10 cellular contexts compared by ENCODE assay signal in genomic region chr20:63953764-63954429, GRCh38. TPM values are rescaled to one million over a fixed set of nuclear protein-coding genes. Genes with fewer than 3 reads are reported as not detected.
DNase-seq lines count a peak whose midpoint lies in the region; ATAC-seq, FAIRE-seq and TF ChIP-seq lines count a peak whose summit lies in the region.
"Had no signal": no experiment of that assay in that cellular context is flagged by ENCODE, and none has a peak within 500 bp of the region (broad histone marks: within the 10 kb centered on the region; RNA-seq: fewer than 3 reads in every experiment).

No MANE protein-coding gene starts in this region.

- H3K4me3 ChIP-seq in SU-DHL-6 (ENCODE audit: insufficient read depth, low read length, poor library complexity, severe bottlenecking) (no peak overlapping the region), esophagus muscularis mucosa (peak overlapping the region in 2 of 4 donors; percentile 93 to 95), gastrocnemius medialis (no peak overlapping the region)

- H3K27ac ChIP-seq in SU-DHL-6 (ENCODE audit: low read depth, low read length) (no peak overlapping the region), esophagus muscularis mucosa (replicated peaks in 1 of 4) (peak overlapping the region; percentile 86 to 94 (median 92)), gastrocnemius medialis (peak overlapping the region; percentile 92 to 98 (median 96))
- H3K27ac ChIP-seq: suprapubic skin had no signal

- H3K4me3 Mint-ChIP-seq in activated CD4-positive, alpha-beta T cell treated with anti-CD3 and anti-CD28 coated beads, Interleukin-2, amount 10 ng/mL, durations not matched to agents 24 days and 14 days: peak overlapping the region; percentile 85

- H3K36me3 Mint-ChIP-seq in activated CD4-positive, alpha-beta T cell treated with anti-CD3 and anti-CD28 coated beads, Interleukin-2, amount 10 ng/mL, durations not matched to agents 24 days and 14 days (ENCODE audit: low read depth): peaks cover 5% of the 10 kb centered on the region

- no peak for FAIRE-seq in GM19239 (lab: Jason Lieb, UNC)
- FAIRE-seq: TTC549 had no signal

- H3K9me3 ChIP-seq in SU-DHL-6 (ENCODE audit: insufficient read depth, low read length) (no peaks in the 10 kb centered on the region), esophagus muscularis mucosa (no peaks in the 10 kb centered on the region), gastrocnemius medialis (no peaks in the 10 kb centered on the region)
- H3K9me3 ChIP-seq: suprapubic skin had no signal

- TF ChIP-seq CTCF in SU-DHL-6 (IDR thresholded peaks at IDR 0.05; ENCODE audit: insufficient read depth, low read length, poor library complexity, severe bottlenecking) (no peak), esophagus muscularis mucosa (IDR thresholded peaks at IDR 0.05) (no peak), gastrocnemius medialis (IDR thresholded peaks at IDR 0.05 in 4 of 5, conservative IDR thresholded peaks at IDR 0.05 in 1 of 5) (no peak)

- no peak for TF ChIP-seq EP300 in esophagus muscularis mucosa (IDR thresholded peaks at IDR 0.05)

- H3K9me2 ChIP-seq in SU-DHL-6 (replicated peaks; ENCODE audit: insufficient read depth, low read length): no peaks in the 10 kb centered on the region

- TF ChIP-seq POLR2A in esophagus muscularis mucosa (IDR thresholded peaks at IDR 0.05; ENCODE audit: low read depth): no peak
- TF ChIP-seq POLR2A in gastrocnemius medialis (IDR thresholded peaks at IDR 0.05): no peak

- DNase-seq in activated CD4-positive, alpha-beta T cell treated with anti-CD3 and anti-CD28 coated beads, Interleukin-2, amount 10 ng/mL, durations not matched to agents 24 days and 14 days: no peak
- DNase-seq in activated CD4-positive, alpha-beta T cell treated with anti-CD3 and anti-CD28 coated beads for 1 hour: no peak
- no peak for DNase-seq in esophagus muscularis mucosa (ENCODE audit: extremely low spot score)
- DNase-seq in gastrocnemius medialis: no peak
- DNase-seq in stimulated activated naive CD4-positive, alpha-beta T cell (lab: John Stamatoyannopoulos, UW): no peak
- DNase-seq in GM19240 (ENCODE audit: insufficient read length, low spot score): no peak
- no peak for DNase-seq in GM19239 (ENCODE audit: insufficient read length, low spot score)

- no peak for ATAC-seq in gastrocnemius medialis

- H3K36me3 ChIP-seq in SU-DHL-6 (ENCODE audit: low read length) (no peaks in the 10 kb centered on the region), esophagus muscularis mucosa (peaks cover 0 to 11% (median 6%) of the 10 kb centered on the region in 4 donors), gastrocnemius medialis (no peaks in the 10 kb centered on the region)

- no peaks in the 10 kb centered on the region for H3K27me3 Mint-ChIP-seq in activated CD4-positive, alpha-beta T cell treated with anti-CD3 and anti-CD28 coated beads, Interleukin-2, amount 10 ng/mL, durations not matched to agents 24 days and 14 days

- H3K27ac Mint-ChIP-seq in activated CD4-positive, alpha-beta T cell treated with anti-CD3 and anti-CD28 coated beads, Interleukin-2, amount 10 ng/mL, durations not matched to agents 24 days and 14 days: peak overlapping the region; percentile 60

- H2AFZ ChIP-seq in SU-DHL-6 (ENCODE audit: low read depth, low read length, severe bottlenecking): no peak overlapping the region

- H4K20me1 ChIP-seq in SU-DHL-6 (ENCODE audit: low read depth, low read length): no peaks in the 10 kb centered on the region

- H3K9ac ChIP-seq in SU-DHL-6 (ENCODE audit: low read length): no peak overlapping the region

- intact Hi-C loops in activated CD4-positive, alpha-beta T cell treated with anti-CD3 and anti-CD28 coated beads, Interleukin-2, amount 10 ng/mL, durations not matched to agents 24 days and 14 days (cut with micrococcal nuclease): no loop called here
- intact Hi-C loops in esophagus muscularis mucosa (cut with DNase I): no loop called here
- intact Hi-C loops in gastrocnemius medialis (cut with DNase I; ENCODE audit: low total_unique reads): no loop called here

- H3K79me2 ChIP-seq in SU-DHL-6 (ENCODE audit: insufficient read depth, low read length): peaks cover 39% of the 10 kb centered on the region

- peaks cover 35% of the 10 kb centered on the region for H3K4me1 Mint-ChIP-seq in activated CD4-positive, alpha-beta T cell treated with anti-CD3 and anti-CD28 coated beads, Interleukin-2, amount 10 ng/mL, durations not matched to agents 24 days and 14 days

- in situ Hi-C loops in gastrocnemius medialis (cut with MboI; ENCODE audit: low sequenced_read_pairs in 4 of 4): no loop called here

- WGBS in esophagus muscularis mucosa: 53% methylated on average over 12 of the region's 13 CpGs

- no peaks in the 10 kb centered on the region for H3K27me3 ChIP-seq in SU-DHL-6 (ENCODE audit: low read length)
- no peaks in the 10 kb centered on the region for H3K27me3 ChIP-seq in esophagus muscularis mucosa
- no peaks in the 10 kb centered on the region for H3K27me3 ChIP-seq in gastrocnemius medialis
- H3K27me3 ChIP-seq: suprapubic skin had no signal

- H3F3A ChIP-seq in SU-DHL-6 (ENCODE audit: insufficient read depth): peaks cover 17% of the 10 kb centered on the region

- peak overlapping the region; percentile 78 for H3K4me2 ChIP-seq in SU-DHL-6 (ENCODE audit: low read depth, low read length, poor library complexity, severe bottlenecking)

- H3K4me1 ChIP-seq in esophagus muscularis mucosa (peaks cover 79 to 85% (median 84%) of the 10 kb centered on the region in 4 donors), gastrocnemius medialis (peaks cover 56 to 80% of the 10 kb centered on the region in 2 donors)

- H3K9me3 Mint-ChIP-seq in activated CD4-positive, alpha-beta T cell treated with anti-CD3 and anti-CD28 coated beads, Interleukin-2, amount 10 ng/mL, durations not matched to agents 24 days and 14 days: no peaks in the 10 kb centered on the region

RNA-seq across cellular contexts. Expression of gene UCKL1, which starts 2.3 kb away (rescaled TPM):
- 48.1 and 49.5 TPM in 2 replicates for total RNA-seq in activated CD4-positive, alpha-beta T cell treated with anti-CD3 and anti-CD28 coated beads, Interleukin-2, amount 10 ng/mL, durations not matched to agents 24 days and 14 days
- 10 to 100 TPM; 16.6 to 31.0 (median 24.1) TPM for total RNA-seq in esophagus muscularis mucosa
- total RNA-seq in gastrocnemius medialis: 10 to 100 TPM; 22.0 to 46.4 (median 27.1) TPM

RNA-seq across cellular contexts. Expression of gene ZNF512B, which starts 15.8 kb away (rescaled TPM):
- total RNA-seq in activated CD4-positive, alpha-beta T cell treated with anti-CD3 and anti-CD28 coated beads, Interleukin-2, amount 10 ng/mL, durations not matched to agents 24 days and 14 days: 26.0 and 26.9 TPM in 2 replicates
- total RNA-seq in esophagus muscularis mucosa (10 to 100 TPM in 2 of 4 donors, 1 to 10 TPM in 2; 7.1 to 17.7 (median 12.1) TPM), gastrocnemius medialis (10 to 100 TPM in 1 of 4 donors, 1 to 10 TPM in 3; 5.7 to 10.9 (median 8.8) TPM)

RNA-seq across cellular contexts. Expression of gene SAMD10, which starts 25.5 kb away (rescaled TPM):
- total RNA-seq in activated CD4-positive, alpha-beta T cell treated with anti-CD3 and anti-CD28 coated beads, Interleukin-2, amount 10 ng/mL, durations not matched to agents 24 days and 14 days: 34.4 and 37.5 TPM in 2 replicates
- total RNA-seq in esophagus muscularis mucosa (10 to 100 TPM in 1 of 4 donors, 1 to 10 TPM in 3; 2.1 to 11.7 (median 4.4) TPM), gastrocnemius medialis (1 to 10 TPM in 2 of 4 donors, under 1 TPM in 1, not detected in 1; 0.24 to 1.9 (median 1.0) TPM)

RNA-seq across cellular contexts. Expression of gene PRPF6, which starts 27.0 kb away (rescaled TPM):
- 79.5 and 81.3 TPM in 2 replicates for total RNA-seq in activated CD4-positive, alpha-beta T cell treated with anti-CD3 and anti-CD28 coated beads, Interleukin-2, amount 10 ng/mL, durations not matched to agents 24 days and 14 days
- total RNA-seq in esophagus muscularis mucosa (10 to 100 TPM; 46.1 to 64.9 (median 58.7) TPM), gastrocnemius medialis (10 to 100 TPM; 39.3 to 68.4 (median 47.7) TPM)

RNA-seq across cellular contexts. Expression of gene DNAJC5, which starts 59.0 kb away (rescaled TPM):
- 42.3 and 43.1 TPM in 2 replicates for total RNA-seq in activated CD4-positive, alpha-beta T cell treated with anti-CD3 and anti-CD28 coated beads, Interleukin-2, amount 10 ng/mL, durations not matched to agents 24 days and 14 days
- 10 to 100 TPM; 39.5 to 64.9 (median 53.1) TPM for total RNA-seq in esophagus muscularis mucosa
- 10 to 100 TPM; 18.5 to 26.4 (median 22.5) TPM for total RNA-seq in gastrocnemius medialis
